Comparison of ENCODE assay signal across 8 cellular contexts in genomic region chr20:34538671-34539123, GRCh38. TPM values are rescaled to one million over a fixed set of nuclear protein-coding genes. Genes with fewer than 3 reads are reported as not detected.
DNase-seq lines count a peak whose midpoint lies in the region; TF ChIP-seq lines count a peak whose summit lies in the region.

No MANE protein-coding gene starts in this region.

- DNase-seq in HEK293T (ENCODE audit: extremely low spot score) (peak; percentile 67), SKM-1 treated with dmso at 0.1 percent for 144 hours (lab: John Stamatoyannopoulos, UW; ENCODE audit: unreplicated experiment) (peak; percentile 60), ascending aorta (ENCODE audit: low spot score in 2 of 2) (no peak), hepatocyte (ENCODE audit: low spot score) (peak; percentile 62), NCI-H2081 (lab: John Stamatoyannopoulos, UW) (no peak), retina (no peak)
- DNase-seq in stimulated activated CD4-positive, alpha-beta T cell treated with anti-CD3 and anti-CD28 coated beads, Interleukin-2, amount 100 ng/mL, for 48 hours: peak; percentile 56 to 58

- WGBS in hepatocyte (ENCODE audit: low lambda C conversion rate, missing lambda C conversion rate): 55% methylated on average over 5 of the region's 5 CpGs

- no peak overlapping the region for H2AFZ ChIP-seq in hepatocyte

- peaks cover 6% of the 10 kb centered on the region for H4K20me1 ChIP-seq in hepatocyte (ENCODE audit: insufficient read depth, poor library complexity, severe bottlenecking)

- no peak overlapping the region for H3K27ac ChIP-seq in C4-2B
- H3K27ac ChIP-seq in ascending aorta: no peak overlapping the region
- no peak overlapping the region for H3K27ac ChIP-seq in hepatocyte

- H3K79me2 ChIP-seq in hepatocyte: no peaks in the 10 kb centered on the region

- H3K27me3 ChIP-seq in ascending aorta: no peaks in the 10 kb centered on the region
- no peaks in the 10 kb centered on the region for H3K27me3 ChIP-seq in hepatocyte

- H3K9me3 ChIP-seq in ascending aorta (no peaks in the 10 kb centered on the region), hepatocyte (ENCODE audit: low read depth) (no peaks in the 10 kb centered on the region)

- H3K36me3 ChIP-seq in ascending aorta (peaks cover 71 to 78% of the 10 kb centered on the region in 2 donors), hepatocyte (replicated peaks; ENCODE audit: insufficient read depth, low read depth) (no peaks in the 10 kb centered on the region)

- intact Hi-C loops in ascending aorta (cut with DNase I): no loop called here

- TF ChIP-seq CTCF in C4-2B (conservative IDR thresholded peaks at IDR 0.05) (peak; percentile 91), ascending aorta (IDR thresholded peaks at IDR 0.05) (peak; percentile 37 to 63 (median 59)), hepatocyte (IDR thresholded peaks at IDR 0.05; ENCODE audit: poor library complexity) (peak; percentile 71)

- POLR2A ChIA-PET in HEK293T (lab: Yijun Ruan, JAX): interaction anchor here (0.6 kb wide), 1 partner anchor 170 kb away, joined by 3 read pairs; no protein-coding TSS in a partner anchor

- H3K4me3 ChIP-seq in ascending aorta (no peak overlapping the region), hepatocyte (no peak overlapping the region)

- H3K4me2 ChIP-seq in hepatocyte: no peak overlapping the region

- no peaks in the 10 kb centered on the region for H3K4me1 ChIP-seq in ascending aorta
- H3K4me1 ChIP-seq in hepatocyte (ENCODE audit: insufficient read depth): no peaks in the 10 kb centered on the region

- CTCF ChIA-PET in HEK293T (lab: Yijun Ruan, JAX): interaction anchor here (0.6 to 1.0 kb wide), 7 partner anchors 16 to 381 kb away, joined by 3 to 5 read pairs (median 3); partner anchors contain the start of gene DYNLRB1

- no peaks in the 10 kb centered on the region for H3K9me2 ChIP-seq in hepatocyte (replicated peaks; ENCODE audit: insufficient read depth)

TF ChIP-seq in HEK293T, 16 proteins besides CTCF, POLR2A, EP300 and RAD21:
- TF ChIP-seq HDGF (IDR thresholded peaks at IDR 0.05; ENCODE audit: borderline replicate concordance): no peak
- TF ChIP-seq SUZ12 (IDR thresholded peaks at IDR 0.05): no peak
- TF ChIP-seq ARNT (IDR thresholded peaks at IDR 0.05): no peak
- no peak for TF ChIP-seq NFRKB (IDR thresholded peaks at IDR 0.05)
- TF ChIP-seq BHLHE40 (IDR thresholded peaks at IDR 0.05; ENCODE audit: borderline replicate concordance): no peak
- no peak for TF ChIP-seq FOXM1 (IDR thresholded peaks at IDR 0.05; ENCODE audit: borderline replicate concordance)
- no peak for TF ChIP-seq L3MBTL2 (conservative IDR thresholded peaks at IDR 0.05)
- TF ChIP-seq TARDBP (IDR thresholded peaks at IDR 0.05): no peak
- TF ChIP-seq FOXA1 (IDR thresholded peaks at IDR 0.05): no peak
- no peak for TF ChIP-seq FOXK2 (IDR thresholded peaks at IDR 0.05)

RNA-seq across cellular contexts. Expression of gene MAP1LC3A, which starts 19.8 kb away (rescaled TPM):
- total RNA-seq in ascending aorta: 131 TPM
- 28.1 and 32.1 TPM in 2 replicates for total RNA-seq in hepatocyte
- polyA plus RNA-seq in hepatocyte: 77.1 and 81.8 TPM in 2 replicates

RNA-seq across cellular contexts. Expression of gene DYNLRB1, which starts 22.5 kb away (rescaled TPM):
- total RNA-seq in ascending aorta: 148 TPM
- total RNA-seq in hepatocyte: 103 and 147 TPM in 2 replicates
- polyA plus RNA-seq in hepatocyte: 224 and 228 TPM in 2 replicates

Comparison
In these comparisons a context has a peak if more than half of its experiments do, and no peak if none do; other contexts are left out.
1. DNase-seq: peak in HEK293T (single experiment), SKM-1 treated with dmso at 0.1 percent for 144 hours (single experiment), hepatocyte (single experiment) and stimulated activated CD4-positive, alpha-beta T cell treated with anti-CD3 and anti-CD28 coated beads, Interleukin-2, amount 100 ng/mL, for 48 hours (2 of 2); none in ascending aorta (0 of 2), NCI-H2081 (0 of 2) and retina (single experiment).
2. Peak in every context shown above with its lines, with median percentiles within 50 percentile points of each other: CTCF ChIP-seq.